24 cellular contexts compared by ENCODE assay signal in genomic region chr13:65091031-65091430, GRCh38.
"Had no signal": no experiment of that assay in that cellular context is flagged by ENCODE, and none has a peak within 500 bp of the region (broad histone marks: within the 10 kb centered on the region; RNA-seq: fewer than 3 reads in every experiment).

No MANE protein-coding gene starts in this region.

- H3K9me3 ChIP-seq: colonic mucosa, esophagus muscularis mucosa, esophagus squamous epithelium, gastrocnemius medialis, heart left ventricle had no signal

- DNase-seq: colonic mucosa; cortex of kidney; dermis blood vessel endothelial cell; dorsolateral prefrontal cortex; effector CD4-positive, alpha-beta T cell; effector CD8-positive, alpha-beta T cell; effector memory CD4-positive, alpha-beta T cell; effector memory CD8-positive, alpha-beta T cell; endodermal cell; erythroblast; esophagus squamous epithelium; foreskin fibroblast; foreskin keratinocyte; foreskin melanocyte; gastrocnemius medialis; glutamatergic neuron; head of caudate nucleus; heart left ventricle; heart right ventricle had no signal

- H3K4me3 ChIP-seq: colonic mucosa, coronary artery, dorsolateral prefrontal cortex, esophagus muscularis mucosa, esophagus squamous epithelium, gastrocnemius medialis, heart left ventricle, heart right ventricle, hepatocyte had no signal

- H3K27me3 ChIP-seq: colonic mucosa, esophagus muscularis mucosa, esophagus squamous epithelium, foreskin keratinocyte, gastrocnemius medialis, heart left ventricle, heart right ventricle, hepatocyte had no signal

- ATAC-seq: effector memory CD8-positive, alpha-beta T cell; esophagus mucosa; foreskin keratinocyte; gastrocnemius medialis; heart left ventricle; heart right ventricle had no signal

- H3K36me3 ChIP-seq: colonic mucosa, esophagus muscularis mucosa, esophagus squamous epithelium, gastrocnemius medialis, heart left ventricle, heart right ventricle had no signal

- H3K4me1 ChIP-seq: colonic mucosa, esophagus muscularis mucosa, esophagus squamous epithelium, foreskin keratinocyte, gastrocnemius medialis, heart left ventricle, heart right ventricle had no signal

- H3K27ac ChIP-seq: colonic mucosa, coronary artery, dorsolateral prefrontal cortex, epithelial cell of prostate, esophagus muscularis mucosa, esophagus squamous epithelium, foreskin keratinocyte, gastrocnemius medialis, heart left ventricle, heart right ventricle, hepatocyte had no signal
